In the genomic region with DNA sequence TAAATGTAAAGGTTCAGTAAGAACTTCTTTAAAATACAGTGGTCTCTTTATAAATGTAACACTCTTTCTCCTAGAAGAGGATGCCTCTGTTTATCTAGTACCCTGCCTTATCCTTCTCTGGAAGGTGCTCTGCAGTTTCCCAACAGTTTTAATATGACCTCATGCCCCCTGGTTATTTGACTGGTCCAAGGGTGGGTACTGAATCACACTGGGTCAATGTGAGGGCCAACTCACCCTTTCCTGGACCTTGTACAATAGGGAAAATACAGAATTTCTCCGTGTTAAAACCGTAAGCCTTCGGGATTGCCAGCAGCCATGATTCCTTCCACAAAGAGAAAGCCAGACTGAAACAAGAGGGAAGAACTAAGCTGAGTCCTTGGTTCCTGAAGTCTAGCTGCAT, we compare ENCODE assay signal across 29 cellular contexts. TPM values are rescaled to one million over a fixed set of nuclear protein-coding genes. Genes with fewer than 3 reads are reported as not detected.
DNase-seq lines count a peak whose midpoint lies in the region; ATAC-seq and TF ChIP-seq lines count a peak whose summit lies in the region.
"Had no signal": no experiment of that assay in that cellular context is flagged by ENCODE, and none has a peak within 500 bp of the region (broad histone marks: within the 10 kb centered on the region; RNA-seq: fewer than 3 reads in every experiment).

No MANE protein-coding gene starts in this region.

- no peak overlapping the region for H3K14ac ChIP-seq in mesenchymal stem cell (ENCODE audit: low read length in 2 of 2)

- H3K9me3 ChIP-seq in mammary epithelial cell (replicated peaks; ENCODE audit: insufficient read depth, low read length) (no peaks in the 10 kb centered on the region), mesenchymal stem cell (ENCODE audit: control insufficient read depth, low read length) (no peaks in the 10 kb centered on the region), psoas muscle (no peaks in the 10 kb centered on the region)
- H3K9me3 ChIP-seq: Caco-2, SJSA1, testis had no signal

- H3K36me3 Mint-ChIP-seq in Calu3 (ENCODE audit: insufficient read depth, unreplicated experiment) (peaks cover 59% of the 10 kb centered on the region), mesothelial cell of epicardium (no peaks in the 10 kb centered on the region)
- H3K36me3 Mint-ChIP-seq: memory B cell; naive B cell; stimulated activated naive B cell treated with anti-CD40 and anti-IgM and Interleukin-4, amounts not matched to agents 10 μg/mL and 1 μg/mL and 100 μg/mL, for 72 hours had no signal

- dilution Hi-C loops in mammary epithelial cell (cut with HindIII; ENCODE audit: low sequenced_read_pairs), result loop anchor here (10.0 kb wide), 1 partner anchor 93 kb away; no protein-coding TSS in a partner anchor

- H3K4me1 Mint-ChIP-seq in Calu3 (ENCODE audit: low read depth, unreplicated experiment), result peaks cover 26% of the 10 kb centered on the region
- H3K4me1 Mint-ChIP-seq in mesothelial cell of epicardium, result peaks cover 17% of the 10 kb centered on the region
- H3K4me1 Mint-ChIP-seq: memory B cell; naive B cell; stimulated activated naive B cell treated with anti-CD40 and anti-IgM and Interleukin-4, amounts not matched to agents 10 μg/mL and 1 μg/mL and 100 μg/mL, for 72 hours had no signal

- no peak overlapping the region for H2BK12ac ChIP-seq in mesenchymal stem cell (ENCODE audit: low read length in 2 of 2)

- H3K4me1 ChIP-seq in mammary epithelial cell (ENCODE audit: insufficient read depth, low read length), result peaks cover 66% of the 10 kb centered on the region
- H3K4me1 ChIP-seq in mesenchymal stem cell (ENCODE audit: control insufficient read depth, insufficient read depth, low read depth, low read length), result no peaks in the 10 kb centered on the region
- peaks cover 17% of the 10 kb centered on the region for H3K4me1 ChIP-seq in psoas muscle

- intact Hi-C loops in Calu3 (cut with micrococcal nuclease; ENCODE audit: unreplicated experiment), result loop anchor here (5.0 kb wide), 1 partner anchor 65 kb away; no protein-coding TSS in a partner anchor
- intact Hi-C loops in mammary epithelial cell (cut with micrococcal nuclease), result no loop called here
- intact Hi-C loops in psoas muscle (cut with DNase I), result loop anchor here in 1 of 2 donors (10.0 kb wide), 1 partner anchor 297 kb away; a partner anchor contains a TSS

- H3K4me3 ChIP-seq in mammary epithelial cell (replicated peaks in 1 of 3; ENCODE audit: insufficient read depth in 1 of 3, low read depth in 2 of 3, low read length in 3 of 3) (no peak overlapping the region), mesenchymal stem cell (ENCODE audit: insufficient read depth in 1 of 2, low read depth in 1 of 2, low read length in 2 of 2) (peak overlapping the region in 1 of 2 experiments; percentile 95), psoas muscle (no peak overlapping the region)
- H3K4me3 ChIP-seq: GM12878, K562, SJSA1, testis had no signal

- H3K27ac ChIP-seq in mammary epithelial cell (ENCODE audit: insufficient read depth, low read depth, low read length) (no peak overlapping the region), mesenchymal stem cell (ENCODE audit: low read length, poor library complexity, severe bottlenecking) (peak overlapping the region; percentile 99), psoas muscle (no peak overlapping the region)
- H3K27ac ChIP-seq: SJSA1 had no signal

- H2BK5ac ChIP-seq in mesenchymal stem cell (ENCODE audit: low read depth, low read length, poor library complexity, severe bottlenecking), result peak overlapping the region; percentile 86

- H4K91ac ChIP-seq in mesenchymal stem cell (ENCODE audit: low read length), result no peak overlapping the region

- peak overlapping the region in 1 of 2 experiments; percentile 40 for H3K23ac ChIP-seq in mesenchymal stem cell (ENCODE audit: low read length in 2 of 2)

- CTCF ChIA-PET in Calu3 (lab: Charles Lee), result interaction anchor here (1.0 to 1.1 kb wide), 2 partner anchors 9 to 80 kb away, joined by 3 read pairs; a partner anchor contains a TSS
- CTCF ChIA-PET in mammary epithelial cell (lab: Charles Lee; ENCODE audit: low non-redundant PET), result no interaction called here

- no peak overlapping the region for H3K4me3 Mint-ChIP-seq in Calu3 (ENCODE audit: low read depth, unreplicated experiment)
- H3K4me3 Mint-ChIP-seq in mesothelial cell of epicardium, result no peak overlapping the region
- H3K4me3 Mint-ChIP-seq: memory B cell; naive B cell; stimulated activated naive B cell treated with anti-CD40 and anti-IgM and Interleukin-4, amounts not matched to agents 10 μg/mL and 1 μg/mL and 100 μg/mL, for 72 hours; T-helper 1 cell treated with Interleukin-12 subunit alpha and Interleukin-12 subunit beta and Interleukin-4 antibody, amounts not matched to agents 30 μg/mL and 1 μg/mL, for 36 hours had no signal

- no peak overlapping the region for H2BK120ac ChIP-seq in mesenchymal stem cell (ENCODE audit: low read depth, low read length)

- ATAC-seq in psoas muscle, result no peak
- ATAC-seq: GM12878; K562; stimulated activated naive B cell treated with anti-CD40 and anti-IgM and Interleukin-4, amounts not matched to agents 10 μg/mL and 1 μg/mL and 100 μg/mL, for 72 hours had no signal

- no peaks in the 10 kb centered on the region for H3K79me1 ChIP-seq in mesenchymal stem cell (replicated peaks; ENCODE audit: low read length, poor library complexity, severe bottlenecking)

- H3K27me3 ChIP-seq in mammary epithelial cell (ENCODE audit: insufficient read depth, low read length) (no peaks in the 10 kb centered on the region), mesenchymal stem cell (ENCODE audit: control insufficient read depth in 1 of 2, insufficient read depth in 1 of 2, low read length in 2 of 2) (no peaks in the 10 kb centered on the region), psoas muscle (ENCODE audit: insufficient read depth in 3 of 3, low read length in 2 of 3) (no peaks in the 10 kb centered on the region)
- H3K27me3 ChIP-seq: SJSA1, testis had no signal

- no peak overlapping the region for H2BK15ac ChIP-seq in mesenchymal stem cell (ENCODE audit: low read depth, poor library complexity, severe bottlenecking)

- no peak overlapping the region for H3K9ac ChIP-seq in mammary epithelial cell (ENCODE audit: insufficient read depth, low read length)
- H3K9ac ChIP-seq in mesenchymal stem cell (ENCODE audit: low read length), result peak overlapping the region; percentile 98

- H3K9me3 Mint-ChIP-seq in Calu3 (ENCODE audit: low read depth, unreplicated experiment), result no peaks in the 10 kb centered on the region
- H3K9me3 Mint-ChIP-seq in mesothelial cell of epicardium, result no peaks in the 10 kb centered on the region
- H3K9me3 Mint-ChIP-seq: memory B cell; naive B cell; stimulated activated naive B cell treated with anti-CD40 and anti-IgM and Interleukin-4, amounts not matched to agents 10 μg/mL and 1 μg/mL and 100 μg/mL, for 72 hours; T-helper 1 cell treated with Interleukin-12 subunit alpha and Interleukin-12 subunit beta and Interleukin-4 antibody, amounts not matched to agents 30 μg/mL and 1 μg/mL, for 36 hours had no signal

- 89% methylated on average over 3 of the region's 3 CpGs for WGBS in mammary epithelial cell (ENCODE audit: low coverage, missing lambda C conversion rate)
- 93% methylated on average over 3 of the region's 3 CpGs for WGBS in mesenchymal stem cell
- 86 to 92% (median 89%) methylated on average over 3 of the region's 3 CpGs for WGBS in psoas muscle, 3 donors

- H3K27me3 Mint-ChIP-seq in Calu3 (ENCODE audit: unreplicated experiment) (no peaks in the 10 kb centered on the region), mesothelial cell of epicardium (ENCODE audit: low read depth) (no peaks in the 10 kb centered on the region)
- H3K27me3 Mint-ChIP-seq: naive B cell; stimulated activated naive B cell treated with anti-CD40 and anti-IgM and Interleukin-4, amounts not matched to agents 10 μg/mL and 1 μg/mL and 100 μg/mL, for 72 hours had no signal

- DNase-seq in Calu3 (no peak), NCI-H226 (peak; percentile 43), mammary epithelial cell (no peak), mesenchymal stem cell (no peak), mesothelial cell of epicardium (ENCODE audit: low spot score in 2 of 2, unreplicated experiment in 2 of 2) (no peak), psoas muscle (no peak)
- no peak for DNase-seq in central memory CD4-positive, alpha-beta T cell
- no peak for DNase-seq in activated naive CD4-positive, alpha-beta T cell treated with anti-CD3 and anti-CD28 coated beads, Interleukin-2, amount 50 U/mL, for 16 hours
- DNase-seq: activated gamma-delta T cell; activated T-cell treated with anti-CD3 and anti-CD28 coated beads, Interleukin-2, amount 50 U/mL, for 1 hour; C1 segment of cervical spinal cord; Caco-2; DMS79 treated with DMSO at 0.1 percent for 48 hours; glutamatergic neuron; kidney glomerular epithelial cell; MM.1S; naive B cell; NCI-H1436; NCI-H510A treated with DMSO at 0.1 percent for 48 hours; nucleus accumbens; retina; stimulated activated CD4-positive, alpha-beta T cell treated with anti-CD3 and anti-CD28 coated beads, Interleukin-4, amount 100 ng/mL, for 1 hour; stimulated activated naive B cell treated with anti-CD40 and anti-IgM and Interleukin-4, amounts not matched to agents 10 μg/mL and 1 μg/mL and 100 μg/mL, for 72 hours; testis had no signal

- no TSS peak for BruUV-seq in Calu3 (replicated peaks; lab: Mats Ljungman, UMichigan)
- BruUV-seq in mammary epithelial cell (replicated peaks; lab: Mats Ljungman, UMichigan), result no TSS peak

- peak overlapping the region; percentile 51 for H3K27ac Mint-ChIP-seq in Calu3 (ENCODE audit: unreplicated experiment)
- no peak overlapping the region for H3K27ac Mint-ChIP-seq in mesothelial cell of epicardium
- H3K27ac Mint-ChIP-seq: memory B cell; stimulated activated naive B cell treated with anti-CD40 and anti-IgM and Interleukin-4, amounts not matched to agents 10 μg/mL and 1 μg/mL and 100 μg/mL, for 72 hours; T-helper 1 cell treated with Interleukin-12 subunit alpha and Interleukin-12 subunit beta and Interleukin-4 antibody, amounts not matched to agents 30 μg/mL and 1 μg/mL, for 36 hours had no signal

- no peak for TF ChIP-seq CTCF in Calu3 (IDR thresholded peaks at IDR 0.05; ENCODE audit: unreplicated experiment)
- TF ChIP-seq CTCF in mammary epithelial cell (conservative IDR thresholded peaks at IDR 0.05 in 1 of 2, IDR thresholded peaks at IDR 0.05 in 1 of 2; ENCODE audit: extremely low read depth in 1 of 2, insufficient read depth in 1 of 2, low read depth in 1 of 2, low read length in 2 of 2), result no peak
- TF ChIP-seq CTCF in mesothelial cell of epicardium (IDR thresholded peaks at IDR 0.05; ENCODE audit: unreplicated experiment), result no peak
- TF ChIP-seq CTCF in psoas muscle (IDR thresholded peaks at IDR 0.05), result no peak

- H2AFZ ChIP-seq in mammary epithelial cell (ENCODE audit: low read depth, low read length), result no peak overlapping the region
- no peak overlapping the region for H2AFZ ChIP-seq in mesenchymal stem cell (ENCODE audit: low read depth, low read length)

- in situ Hi-C loops in mammary epithelial cell (cut with MboI; ENCODE audit: low sequenced_read_pairs in 2 of 2), result no loop called here

- H3K36me3 ChIP-seq in mammary epithelial cell (ENCODE audit: insufficient read depth, low read length), result peaks cover 18% of the 10 kb centered on the region
- peaks cover 0 to 88% of the 10 kb centered on the region in 2 experiments for H3K36me3 ChIP-seq in mesenchymal stem cell (ENCODE audit: control insufficient read depth in 1 of 2, insufficient read depth in 2 of 2, low read depth in 1 of 2, low read length in 2 of 2)
- H3K36me3 ChIP-seq in psoas muscle (ENCODE audit: insufficient read depth in 1 of 2, low read depth in 1 of 2), result no peaks in the 10 kb centered on the region

- H2AK5ac ChIP-seq in mesenchymal stem cell (ENCODE audit: low read length, severe bottlenecking), result peak overlapping the region; percentile 35

- H3K4me2 ChIP-seq in mammary epithelial cell (ENCODE audit: insufficient read depth, low read depth, low read length) (peak overlapping the region; percentile 81), mesenchymal stem cell (ENCODE audit: low read length, poor library complexity, severe bottlenecking) (peak overlapping the region; percentile 46)

- H4K8ac ChIP-seq in mesenchymal stem cell (ENCODE audit: low read length), result no peak overlapping the region

- no peak overlapping the region for H3K4ac ChIP-seq in mesenchymal stem cell (ENCODE audit: low read depth in 1 of 2, low read length in 2 of 2)

- peak overlapping the region in 1 of 2 experiments; percentile 21 for H3K18ac ChIP-seq in mesenchymal stem cell (ENCODE audit: low read depth in 1 of 2, low read length in 2 of 2)

- H3K79me2 ChIP-seq in mammary epithelial cell (ENCODE audit: insufficient read depth, low read length), result peaks cover 100% of the 10 kb centered on the region

- H4K20me1 ChIP-seq in mammary epithelial cell (ENCODE audit: insufficient read depth, low read length), result peaks cover 15% of the 10 kb centered on the region

RNA-seq across cellular contexts. Expression of a gene that starts 9.2 kb away (rescaled TPM):
- 115 and 178 TPM in 2 replicates for total RNA-seq in Calu3 (2022)
- 100 to 1,000 TPM; 310 to 337 TPM for total RNA-seq in mammary epithelial cell
- 355 TPM for polyA plus RNA-seq in mammary epithelial cell
- polyA minus RNA-seq in mammary epithelial cell, result 433 TPM
- 47.2 TPM for polyA plus RNA-seq in mesenchymal stem cell (2013, experiment 1 of 2)
- 46.5 TPM for polyA plus RNA-seq in mesenchymal stem cell (2013, experiment 2 of 2)
- 53.0 to 57.9 TPM (median 56.5 TPM) in 3 replicates for total RNA-seq in mesothelial cell of epicardium
- 10 to 100 TPM in 2 of 4 donors, 1 to 10 TPM in 2; 4.1 to 13.9 (median 10.2) TPM for total RNA-seq in psoas muscle
- polyA plus RNA-seq in psoas muscle, result 1 to 10 TPM; 2.9 to 5.3 (median 3.8) TPM
